In the genomic region with DNA sequence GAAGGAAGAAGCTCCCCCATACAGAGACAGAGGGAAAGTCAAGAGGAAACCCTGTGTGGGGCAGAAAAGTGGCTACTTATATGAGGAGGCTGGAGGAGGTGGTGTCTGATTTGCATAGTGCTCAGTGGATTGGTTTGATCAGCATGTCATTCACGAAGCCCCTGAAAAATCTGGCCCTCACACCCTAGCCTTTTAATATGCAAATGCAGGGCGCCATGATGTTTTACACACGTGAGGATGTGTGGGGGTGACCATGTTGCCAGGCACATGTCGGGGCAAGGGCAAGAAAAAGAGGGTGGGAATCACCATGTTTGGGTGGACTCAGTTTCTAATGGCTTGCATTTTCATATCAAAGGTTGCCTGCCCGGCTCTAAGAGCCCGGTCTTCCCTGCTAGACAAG, we compare ENCODE assay signal across 29 cellular contexts.
"Had no signal": no experiment of that assay in that cellular context is flagged by ENCODE, and none has a peak within 500 bp of the region (broad histone marks: within the 10 kb centered on the region; RNA-seq: fewer than 3 reads in every experiment).

No MANE protein-coding gene starts in this region.

- H3K27ac ChIP-seq: ascending aorta, body of pancreas, Peyer's patch, RWPE1, SJCRH30, WERI-Rb-1 had no signal

- DNase-seq: activated CD4-positive, alpha-beta memory T cell treated with anti-CD3 and anti-CD28 coated beads for 36 hours; activated CD4-positive, alpha-beta T cell treated with anti-CD3 and anti-CD28 coated beads for 4 hours; activated CD8-positive, alpha-beta memory T cell treated with anti-CD3 and anti-CD28 coated beads for 24 hours; activated effector memory CD4-positive, alpha-beta T cell treated with anti-CD3 and anti-CD28 coated beads, Interleukin-2, amount 50 U/mL, for 16 hours; activated naive CD4-positive, alpha-beta T cell treated with Interleukin-2 at 50 U/mL for 16 hours; activated naive CD8-positive, alpha-beta T cell treated with anti-CD3 and anti-CD28 coated beads, Interleukin-2, amount 50 U/mL, for 24 hours; activated T-cell treated with anti-CD3 and anti-CD28 coated beads, Interleukin-2, amount 50 U/mL, for 4 hours; amniotic stem cell; body of pancreas; central memory CD4-positive, alpha-beta T cell; Kasumi-1; NCI-H1105 treated with DMSO at 0.1 percent for 48 hours; NCI-H1436 treated with DMSO at 0.1 percent for 48 hours; NCI-H187; NCI-H2081; NCI-H510A treated with DMSO at 0.1 percent for 48 hours; NCI-H774; NK-92 treated with Interleukin-12 subunit alpha and Interleukin-12 subunit beta, amount 100 ng/mL, for 24 hours; Peyer's patch; Right ventricle myocardium superior; SJCRH30; SK-N-SH; T-helper 1 cell; WERI-Rb-1 had no signal

- H3K36me3 ChIP-seq: ascending aorta, Peyer's patch, SJCRH30, WERI-Rb-1 had no signal

- H3K4me3 ChIP-seq: ascending aorta, body of pancreas, Peyer's patch, SJCRH30 had no signal

- H3K4me3 Mint-ChIP-seq: activated CD4-positive, alpha-beta memory T cell treated with anti-CD3 and anti-CD28 coated beads for 36 hours; activated naive CD8-positive, alpha-beta T cell treated with anti-CD3 and anti-CD28 coated beads, Interleukin-2, amount 50 U/mL, for 24 hours; activated T-cell treated with anti-CD3 and anti-CD28 coated beads, Interleukin-2, amount 50 U/mL, for 4 hours had no signal

- FAIRE-seq: bronchial epithelial cell had no signal

- ATAC-seq: activated CD4-positive, CD25-positive, alpha-beta regulatory T cell treated with anti-CD3 and anti-CD28 coated beads, Interleukin-2, amount 50 U/mL, for 24 hours; activated naive CD4-positive, alpha-beta T cell treated with anti-CD3 and anti-CD28 coated beads, Interleukin-2, amount 50 U/mL, for 72 hours; activated naive CD8-positive, alpha-beta T cell treated with anti-CD3 and anti-CD28 coated beads, Interleukin-2, amount 50 U/mL, for 24 hours; activated T-cell treated with anti-CD3 and anti-CD28 coated beads, Interleukin-2, amount 50 U/mL, for 4 hours; body of pancreas had no signal

- H3K4me2 ChIP-seq: SK-N-SH had no signal

- H3K4me1 Mint-ChIP-seq: activated naive CD8-positive, alpha-beta T cell treated with anti-CD3 and anti-CD28 coated beads, Interleukin-2, amount 50 U/mL, for 24 hours had no signal

- H3K4me1 ChIP-seq: body of pancreas, Peyer's patch, SJCRH30 had no signal

- H3K27me3 ChIP-seq: ascending aorta, body of pancreas, Peyer's patch, SJCRH30 had no signal

- H3K9ac ChIP-seq: SK-N-SH had no signal

- H3K27ac Mint-ChIP-seq: activated CD4-positive, alpha-beta memory T cell treated with anti-CD3 and anti-CD28 coated beads for 36 hours; activated naive CD8-positive, alpha-beta T cell treated with anti-CD3 and anti-CD28 coated beads, Interleukin-2, amount 50 U/mL, for 24 hours had no signal
